In the genomic region with DNA sequence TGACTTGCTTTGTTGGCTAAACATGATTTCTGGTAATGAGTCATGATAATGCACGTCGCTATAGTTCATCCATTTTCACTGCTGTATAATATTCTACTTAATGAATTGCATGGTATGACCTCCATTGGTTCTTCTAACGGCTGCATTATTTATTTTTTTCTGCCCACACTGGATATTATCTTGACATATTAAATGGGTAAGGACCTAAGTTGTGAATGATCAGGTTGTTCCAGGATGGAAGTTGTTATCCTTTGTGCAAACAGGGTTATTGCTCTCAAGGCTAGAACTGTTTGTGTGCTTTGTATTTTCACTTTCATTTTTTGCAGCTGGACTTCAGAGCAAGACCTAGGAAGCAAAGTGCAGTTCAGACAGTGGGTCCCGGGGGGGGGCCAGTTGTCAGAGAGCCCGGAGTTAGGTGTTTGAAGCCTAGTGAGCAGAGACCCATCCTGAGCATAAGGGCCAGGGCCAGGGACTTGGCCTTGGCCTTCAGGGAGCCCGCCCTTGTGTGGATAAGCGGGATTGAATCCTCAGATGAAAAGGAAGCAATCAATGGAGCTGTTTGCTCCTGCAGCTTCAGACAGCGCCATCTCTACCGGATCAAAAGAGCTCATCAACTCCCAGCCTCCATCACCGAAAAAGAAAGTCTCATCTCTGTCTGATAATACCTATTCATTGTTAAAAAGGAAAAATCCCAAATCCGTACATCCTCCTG, we compare ENCODE assay signal across 1 cellular context.
TF ChIP-seq lines count a peak whose summit lies in the region.

No MANE protein-coding gene starts in this region.

TF ChIP-seq in HepG2, 621 proteins besides CTCF, POLR2A, EP300 and RAD21 (continues in another document):
- TF ChIP-seq, protein P1, sequence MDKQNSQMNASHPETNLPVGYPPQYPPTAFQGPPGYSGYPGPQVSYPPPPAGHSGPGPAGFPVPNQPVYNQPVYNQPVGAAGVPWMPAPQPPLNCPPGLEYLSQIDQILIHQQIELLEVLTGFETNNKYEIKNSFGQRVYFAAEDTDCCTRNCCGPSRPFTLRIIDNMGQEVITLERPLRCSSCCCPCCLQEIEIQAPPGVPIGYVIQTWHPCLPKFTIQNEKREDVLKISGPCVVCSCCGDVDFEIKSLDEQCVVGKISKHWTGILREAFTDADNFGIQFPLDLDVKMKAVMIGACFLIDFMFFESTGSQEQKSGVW (CRISPR knock-in tag; IDR thresholded peaks at IDR 0.05; ENCODE audit: borderline replicate concordance) = no peak
- TF ChIP-seq ZNF468 (CRISPR knock-in tag; IDR thresholded peaks at IDR 0.05) = no peak
- TF ChIP-seq ZNF660 (CRISPR knock-in tag; IDR thresholded peaks at IDR 0.05; ENCODE audit: borderline replicate concordance, low read depth) = no peak
- 0 out of 2 replicates have a peak, but pooled peaks have one; percentile 43 for TF ChIP-seq RFX3 (CRISPR knock-in tag; IDR thresholded peaks at IDR 0.05)
- TF ChIP-seq, protein P2, sequence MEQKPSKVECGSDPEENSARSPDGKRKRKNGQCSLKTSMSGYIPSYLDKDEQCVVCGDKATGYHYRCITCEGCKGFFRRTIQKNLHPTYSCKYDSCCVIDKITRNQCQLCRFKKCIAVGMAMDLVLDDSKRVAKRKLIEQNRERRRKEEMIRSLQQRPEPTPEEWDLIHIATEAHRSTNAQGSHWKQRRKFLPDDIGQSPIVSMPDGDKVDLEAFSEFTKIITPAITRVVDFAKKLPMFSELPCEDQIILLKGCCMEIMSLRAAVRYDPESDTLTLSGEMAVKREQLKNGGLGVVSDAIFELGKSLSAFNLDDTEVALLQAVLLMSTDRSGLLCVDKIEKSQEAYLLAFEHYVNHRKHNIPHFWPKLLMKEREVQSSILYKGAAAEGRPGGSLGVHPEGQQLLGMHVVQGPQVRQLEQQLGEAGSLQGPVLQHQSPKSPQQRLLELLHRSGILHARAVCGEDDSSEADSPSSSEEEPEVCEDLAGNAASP (CRISPR knock-in tag; IDR thresholded peaks at IDR 0.05; ENCODE audit: borderline replicate concordance) = peak; percentile 88; the same call in 1 of the 2 replicates
- TF ChIP-seq ATM (IDR thresholded peaks at IDR 0.05; ENCODE audit: borderline replicate concordance) = no peak
- TF ChIP-seq ZFP90 (CRISPR knock-in tag; IDR thresholded peaks at IDR 0.05; ENCODE audit: borderline replicate concordance) = 0 out of 2 replicates have a peak, but pooled peaks have one; percentile 46
- 0 out of 2 replicates have a peak, but pooled peaks have one; percentile 26 for TF ChIP-seq ZNF619 (CRISPR knock-in tag; IDR thresholded peaks at IDR 0.05)
- TF ChIP-seq RBM22 (optimal IDR thresholded peaks at IDR 0.05; ENCODE audit: low read length) = peak; percentile 52
- TF ChIP-seq JUND (CRISPR knock-in tag; IDR thresholded peaks at IDR 0.05) = peak; percentile 31; the same call in 1 of the 2 replicates
- no peak for TF ChIP-seq HNRNPL (IDR thresholded peaks at IDR 0.05; ENCODE audit: low read depth, low read length)
- peak; percentile 95 for TF ChIP-seq HMG20A (CRISPR knock-in tag; IDR thresholded peaks at IDR 0.05; ENCODE audit: borderline replicate concordance)
- TF ChIP-seq HOXA9 (CRISPR knock-in tag; IDR thresholded peaks at IDR 0.05; ENCODE audit: borderline replicate concordance) = no peak
- TF ChIP-seq, protein P3, sequence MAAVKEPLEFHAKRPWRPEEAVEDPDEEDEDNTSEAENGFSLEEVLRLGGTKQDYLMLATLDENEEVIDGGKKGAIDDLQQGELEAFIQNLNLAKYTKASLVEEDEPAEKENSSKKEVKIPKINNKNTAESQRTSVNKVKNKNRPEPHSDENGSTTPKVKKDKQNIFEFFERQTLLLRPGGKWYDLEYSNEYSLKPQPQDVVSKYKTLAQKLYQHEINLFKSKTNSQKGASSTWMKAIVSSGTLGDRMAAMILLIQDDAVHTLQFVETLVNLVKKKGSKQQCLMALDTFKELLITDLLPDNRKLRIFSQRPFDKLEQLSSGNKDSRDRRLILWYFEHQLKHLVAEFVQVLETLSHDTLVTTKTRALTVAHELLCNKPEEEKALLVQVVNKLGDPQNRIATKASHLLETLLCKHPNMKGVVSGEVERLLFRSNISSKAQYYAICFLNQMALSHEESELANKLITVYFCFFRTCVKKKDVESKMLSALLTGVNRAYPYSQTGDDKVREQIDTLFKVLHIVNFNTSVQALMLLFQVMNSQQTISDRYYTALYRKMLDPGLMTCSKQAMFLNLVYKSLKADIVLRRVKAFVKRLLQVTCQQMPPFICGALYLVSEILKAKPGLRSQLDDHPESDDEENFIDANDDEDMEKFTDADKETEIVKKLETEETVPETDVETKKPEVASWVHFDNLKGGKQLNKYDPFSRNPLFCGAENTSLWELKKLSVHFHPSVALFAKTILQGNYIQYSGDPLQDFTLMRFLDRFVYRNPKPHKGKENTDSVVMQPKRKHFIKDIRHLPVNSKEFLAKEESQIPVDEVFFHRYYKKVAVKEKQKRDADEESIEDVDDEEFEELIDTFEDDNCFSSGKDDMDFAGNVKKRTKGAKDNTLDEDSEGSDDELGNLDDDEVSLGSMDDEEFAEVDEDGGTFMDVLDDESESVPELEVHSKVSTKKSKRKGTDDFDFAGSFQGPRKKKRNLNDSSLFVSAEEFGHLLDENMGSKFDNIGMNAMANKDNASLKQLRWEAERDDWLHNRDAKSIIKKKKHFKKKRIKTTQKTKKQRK (IDR thresholded peaks at IDR 0.05; ENCODE audit: low read length) = no peak
- no peak for TF ChIP-seq MYNN (CRISPR knock-in tag; IDR thresholded peaks at IDR 0.05; ENCODE audit: low read depth)
- TF ChIP-seq TCF7 (IDR thresholded peaks at IDR 0.05; ENCODE audit: low read depth) = peak; percentile 97
- no peak for TF ChIP-seq ZNF30 (CRISPR knock-in tag; IDR thresholded peaks at IDR 0.05)
- TF ChIP-seq KAT8 (CRISPR knock-in tag; IDR thresholded peaks at IDR 0.05) = peak; percentile 68
- TF ChIP-seq TSC22D2 (CRISPR knock-in tag; IDR thresholded peaks at IDR 0.05; ENCODE audit: borderline replicate concordance) = no peak; the same call in 1 of the 2 replicates
- peak; percentile 98 for TF ChIP-seq PHF21A (CRISPR knock-in tag; IDR thresholded peaks at IDR 0.05)
- TF ChIP-seq SP5 (CRISPR knock-in tag; IDR thresholded peaks at IDR 0.05; ENCODE audit: borderline replicate concordance, low read depth) = peak; percentile 96
- TF ChIP-seq HNRNPLL (IDR thresholded peaks at IDR 0.05; ENCODE audit: low read depth, low read length, poor library complexity, severe bottlenecking) = no peak
- TF ChIP-seq NONO (IDR thresholded peaks at IDR 0.05) = no peak
- TF ChIP-seq NONO (CRISPR knock-in tag; conservative IDR thresholded peaks at IDR 0.05) = peak; percentile 77
- peak; percentile 56; the same call in 1 of the 2 replicates for TF ChIP-seq HIVEP1 (CRISPR knock-in tag; IDR thresholded peaks at IDR 0.05)
- TF ChIP-seq, protein P4, sequence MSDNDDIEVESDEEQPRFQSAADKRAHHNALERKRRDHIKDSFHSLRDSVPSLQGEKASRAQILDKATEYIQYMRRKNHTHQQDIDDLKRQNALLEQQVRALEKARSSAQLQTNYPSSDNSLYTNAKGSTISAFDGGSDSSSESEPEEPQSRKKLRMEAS (IDR thresholded peaks at IDR 0.05) = peak; percentile 56
- TF ChIP-seq, protein P5, sequence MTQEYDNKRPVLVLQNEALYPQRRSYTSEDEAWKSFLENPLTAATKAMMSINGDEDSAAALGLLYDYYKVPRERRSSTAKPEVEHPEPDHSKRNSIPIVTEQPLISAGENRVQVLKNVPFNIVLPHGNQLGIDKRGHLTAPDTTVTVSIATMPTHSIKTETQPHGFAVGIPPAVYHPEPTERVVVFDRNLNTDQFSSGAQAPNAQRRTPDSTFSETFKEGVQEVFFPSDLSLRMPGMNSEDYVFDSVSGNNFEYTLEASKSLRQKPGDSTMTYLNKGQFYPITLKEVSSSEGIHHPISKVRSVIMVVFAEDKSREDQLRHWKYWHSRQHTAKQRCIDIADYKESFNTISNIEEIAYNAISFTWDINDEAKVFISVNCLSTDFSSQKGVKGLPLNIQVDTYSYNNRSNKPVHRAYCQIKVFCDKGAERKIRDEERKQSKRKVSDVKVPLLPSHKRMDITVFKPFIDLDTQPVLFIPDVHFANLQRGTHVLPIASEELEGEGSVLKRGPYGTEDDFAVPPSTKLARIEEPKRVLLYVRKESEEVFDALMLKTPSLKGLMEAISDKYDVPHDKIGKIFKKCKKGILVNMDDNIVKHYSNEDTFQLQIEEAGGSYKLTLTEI (CRISPR knock-in tag; conservative IDR thresholded peaks at IDR 0.05) = no peak
- no peak for TF ChIP-seq ZNF839 (CRISPR knock-in tag; IDR thresholded peaks at IDR 0.05; ENCODE audit: borderline replicate concordance)
- TF ChIP-seq SRSF9 (IDR thresholded peaks at IDR 0.05; ENCODE audit: borderline replicate concordance, insufficient read depth, low read depth, low read length, poor library complexity, severe bottlenecking) = no peak
- TF ChIP-seq DPF2 (CRISPR knock-in tag; IDR thresholded peaks at IDR 0.05; ENCODE audit: borderline replicate concordance, low read depth) = peak; percentile 92; the same call in 1 of the 2 replicates
- TF ChIP-seq ZNF761 (CRISPR knock-in tag; conservative IDR thresholded peaks at IDR 0.05) = peak; percentile 80
- TF ChIP-seq, protein P6, sequence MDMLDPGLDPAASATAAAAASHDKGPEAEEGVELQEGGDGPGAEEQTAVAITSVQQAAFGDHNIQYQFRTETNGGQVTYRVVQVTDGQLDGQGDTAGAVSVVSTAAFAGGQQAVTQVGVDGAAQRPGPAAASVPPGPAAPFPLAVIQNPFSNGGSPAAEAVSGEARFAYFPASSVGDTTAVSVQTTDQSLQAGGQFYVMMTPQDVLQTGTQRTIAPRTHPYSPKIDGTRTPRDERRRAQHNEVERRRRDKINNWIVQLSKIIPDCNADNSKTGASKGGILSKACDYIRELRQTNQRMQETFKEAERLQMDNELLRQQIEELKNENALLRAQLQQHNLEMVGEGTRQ (IDR thresholded peaks at IDR 0.05; ENCODE audit: low read depth, low read length) = no peak
- TF ChIP-seq, protein P6 (CRISPR knock-in tag; IDR thresholded peaks at IDR 0.05; ENCODE audit: borderline replicate concordance) = 0 out of 2 replicates have a peak, but pooled peaks have one; percentile 35
- no peak for TF ChIP-seq SP4 (CRISPR knock-in tag; IDR thresholded peaks at IDR 0.05)
- 0 out of 2 replicates have a peak, but pooled peaks have one; percentile 48 for TF ChIP-seq ZNF431 (CRISPR knock-in tag; IDR thresholded peaks at IDR 0.05; ENCODE audit: borderline replicate concordance, low read depth)
- no peak for TF ChIP-seq ZNF7 (CRISPR knock-in tag; IDR thresholded peaks at IDR 0.05)
- TF ChIP-seq ZNF253 (CRISPR knock-in tag; IDR thresholded peaks at IDR 0.05; ENCODE audit: borderline replicate concordance) = no peak
- TF ChIP-seq REPIN1 (CRISPR knock-in tag; IDR thresholded peaks at IDR 0.05; ENCODE audit: borderline replicate concordance, low read depth) = peak; percentile 93
- no peak for TF ChIP-seq HNRNPUL1 (IDR thresholded peaks at IDR 0.05; ENCODE audit: low read depth, low read length)
- peak; percentile 89; the same call in 1 of the 2 replicates for TF ChIP-seq ESRRA (CRISPR knock-in tag; IDR thresholded peaks at IDR 0.05; ENCODE audit: low read depth)
- 0 out of 2 replicates have a peak, but pooled peaks have one; percentile 12 for TF ChIP-seq SIN3A (IDR thresholded peaks at IDR 0.05; ENCODE audit: borderline replicate concordance, low read depth, low read length)
- no peak for TF ChIP-seq AHR (CRISPR knock-in tag; IDR thresholded peaks at IDR 0.05)
- no peak for TF ChIP-seq TMF1 (CRISPR knock-in tag; IDR thresholded peaks at IDR 0.05; ENCODE audit: low read depth)
- TF ChIP-seq, protein P7, sequence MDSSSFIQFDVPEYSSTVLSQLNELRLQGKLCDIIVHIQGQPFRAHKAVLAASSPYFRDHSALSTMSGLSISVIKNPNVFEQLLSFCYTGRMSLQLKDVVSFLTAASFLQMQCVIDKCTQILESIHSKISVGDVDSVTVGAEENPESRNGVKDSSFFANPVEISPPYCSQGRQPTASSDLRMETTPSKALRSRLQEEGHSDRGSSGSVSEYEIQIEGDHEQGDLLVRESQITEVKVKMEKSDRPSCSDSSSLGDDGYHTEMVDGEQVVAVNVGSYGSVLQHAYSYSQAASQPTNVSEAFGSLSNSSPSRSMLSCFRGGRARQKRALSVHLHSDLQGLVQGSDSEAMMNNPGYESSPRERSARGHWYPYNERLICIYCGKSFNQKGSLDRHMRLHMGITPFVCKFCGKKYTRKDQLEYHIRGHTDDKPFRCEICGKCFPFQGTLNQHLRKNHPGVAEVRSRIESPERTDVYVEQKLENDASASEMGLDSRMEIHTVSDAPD (CRISPR knock-in tag; IDR thresholded peaks at IDR 0.05) = peak; percentile 81; the same call in 1 of the 2 replicates
- TF ChIP-seq MEIS1 (CRISPR knock-in tag; IDR thresholded peaks at IDR 0.05; ENCODE audit: borderline replicate concordance) = no peak; the same call in 1 of the 2 replicates
- no peak for TF ChIP-seq NBN (conservative IDR thresholded peaks at IDR 0.05)
- no peak for TF ChIP-seq ZNF776 (CRISPR knock-in tag; IDR thresholded peaks at IDR 0.05)
- TF ChIP-seq SRY (CRISPR knock-in tag; IDR thresholded peaks at IDR 0.05) = peak; percentile 47; the same call in 1 of the 2 replicates
- no peak for TF ChIP-seq ZNF562 (CRISPR knock-in tag; IDR thresholded peaks at IDR 0.05; ENCODE audit: borderline replicate concordance)
- TF ChIP-seq MAFG (CRISPR knock-in tag; IDR thresholded peaks at IDR 0.05) = no peak
- 0 out of 2 replicates have a peak, but pooled peaks have one; percentile 2 for TF ChIP-seq CEBPB (IDR thresholded peaks at IDR 0.05; ENCODE audit: borderline replicate concordance, low read depth, low read length)
- peak; percentile 100 for TF ChIP-seq SALL1 (CRISPR knock-in tag; IDR thresholded peaks at IDR 0.05)
- no peak for TF ChIP-seq MLLT10 (CRISPR knock-in tag; IDR thresholded peaks at IDR 0.05)
- TF ChIP-seq ZNF12 (CRISPR knock-in tag; IDR thresholded peaks at IDR 0.05) = peak; percentile 41; the same call in 1 of the 2 replicates
- TF ChIP-seq ZNF672 (CRISPR knock-in tag; IDR thresholded peaks at IDR 0.05) = no peak
- TF ChIP-seq ZNF530 (CRISPR knock-in tag; IDR thresholded peaks at IDR 0.05; ENCODE audit: low read depth) = no peak
- peak; percentile 52; the same call in 1 of the 2 replicates for TF ChIP-seq ZFP1 (CRISPR knock-in tag; IDR thresholded peaks at IDR 0.05)
- TF ChIP-seq ZNF337 (CRISPR knock-in tag; IDR thresholded peaks at IDR 0.05; ENCODE audit: borderline replicate concordance, low read depth) = no peak
- peak; percentile 93 for TF ChIP-seq FOXK2 (IDR thresholded peaks at IDR 0.05)
- 0 out of 2 replicates have a peak, but pooled peaks have one; percentile 19 for TF ChIP-seq ZNF777 (CRISPR knock-in tag; IDR thresholded peaks at IDR 0.05)
